Comparison of ENCODE assay signal across 8 cellular contexts in genomic region chr17:6444573-6445335, GRCh38. TPM values are rescaled to one million over a fixed set of nuclear protein-coding genes. Genes with fewer than 3 reads are reported as not detected.
DNase-seq lines count a peak whose midpoint lies in the region; ATAC-seq and TF ChIP-seq lines count a peak whose summit lies in the region.

No MANE protein-coding gene starts in this region.

- TF ChIP-seq POLR2A in spleen (IDR thresholded peaks at IDR 0.05): no peak

- H3K36me3 Mint-ChIP-seq in activated T-helper 1 cell treated with anti-CD3 and anti-CD28 coated beads, Interleukin-12 subunit alpha, Interleukin-12 subunit beta, Interleukin-2, Interleukin-4 antibody, amounts not matched to agents 30 ng/mL and 10 ng/mL and 1 ng/mL, durations not matched to agents 14 hours and 24 hours and 36 hours (ENCODE audit: low read depth): peaks cover 9% of the 10 kb centered on the region

- WGBS in spleen, 5 donors: 30 to 44% (median 35%) methylated on average over 17 to 36 of the region's 36 CpGs

- H3K27me3 Mint-ChIP-seq in activated T-helper 1 cell treated with anti-CD3 and anti-CD28 coated beads, Interleukin-12 subunit alpha, Interleukin-12 subunit beta, Interleukin-2, Interleukin-4 antibody, amounts not matched to agents 30 ng/mL and 10 ng/mL and 1 ng/mL, durations not matched to agents 14 hours and 24 hours and 36 hours (ENCODE audit: insufficient read depth): peaks cover 24% of the 10 kb centered on the region

- H3K27ac ChIP-seq in spleen: peak overlapping the region in 4 of 8 donors; percentile 16 to 82 (median 78)

- H3K4me1 Mint-ChIP-seq in activated T-helper 1 cell treated with anti-CD3 and anti-CD28 coated beads, Interleukin-12 subunit alpha, Interleukin-12 subunit beta, Interleukin-2, Interleukin-4 antibody, amounts not matched to agents 30 ng/mL and 10 ng/mL and 1 ng/mL, durations not matched to agents 14 hours and 24 hours and 36 hours (ENCODE audit: low read depth): peaks cover 14% of the 10 kb centered on the region

- H3K36me3 ChIP-seq in iPS-15b (ENCODE audit: control insufficient read depth, insufficient read depth, low read length) (peaks cover 36% of the 10 kb centered on the region), spleen (peaks cover 0 to 26% (median 0%) of the 10 kb centered on the region in 6 donors)

- peaks cover 7% of the 10 kb centered on the region for H3K4me1 ChIP-seq in iPS-15b (ENCODE audit: control insufficient read depth, insufficient read depth, low read length)
- H3K4me1 ChIP-seq in spleen: peaks cover 0 to 57% (median 31%) of the 10 kb centered on the region in 6 donors

- peak overlapping the region; percentile 95 for H3K4me3 Mint-ChIP-seq in activated T-helper 1 cell treated with anti-CD3 and anti-CD28 coated beads, Interleukin-12 subunit alpha, Interleukin-12 subunit beta, Interleukin-2, Interleukin-4 antibody, amounts not matched to agents 30 ng/mL and 10 ng/mL and 1 ng/mL, durations not matched to agents 14 hours and 24 hours and 36 hours

- H3K27ac Mint-ChIP-seq in activated T-helper 1 cell treated with anti-CD3 and anti-CD28 coated beads, Interleukin-12 subunit alpha, Interleukin-12 subunit beta, Interleukin-2, Interleukin-4 antibody, amounts not matched to agents 30 ng/mL and 10 ng/mL and 1 ng/mL, durations not matched to agents 14 hours and 24 hours and 36 hours: peak overlapping the region; percentile 59

- TF ChIP-seq CTCF in HFF-Myc (IDR thresholded peaks at IDR 0.05; ENCODE audit: low read depth, low read length, missing control alignments): no peak
- TF ChIP-seq CTCF in spleen (IDR thresholded peaks at IDR 0.05 in 8 of 11, conservative IDR thresholded peaks at IDR 0.05 in 3 of 11): no peak

- H3K9me3 Mint-ChIP-seq in activated T-helper 1 cell treated with anti-CD3 and anti-CD28 coated beads, Interleukin-12 subunit alpha, Interleukin-12 subunit beta, Interleukin-2, Interleukin-4 antibody, amounts not matched to agents 30 ng/mL and 10 ng/mL and 1 ng/mL, durations not matched to agents 14 hours and 24 hours and 36 hours: no peaks in the 10 kb centered on the region

- H3K9me3 ChIP-seq in iPS-15b (ENCODE audit: control insufficient read depth, insufficient read depth, low read length): no peaks in the 10 kb centered on the region
- H3K9me3 ChIP-seq in spleen: no peaks in the 10 kb centered on the region

- ATAC-seq in GM19023 (IDR thresholded peaks at IDR 0.05; ENCODE audit: unreplicated experiment) (no peak), HG02571 (IDR thresholded peaks at IDR 0.05; ENCODE audit: unreplicated experiment) (no peak)

- peak overlapping the region; percentile 89 for H3K9ac ChIP-seq in iPS-15b (ENCODE audit: low read depth, low read length)

- intact Hi-C loops in activated T-helper 1 cell treated with anti-CD3 and anti-CD28 coated beads, Interleukin-12 subunit alpha, Interleukin-12 subunit beta, Interleukin-2, Interleukin-4 antibody, amounts not matched to agents 30 ng/mL and 10 ng/mL and 1 ng/mL, durations not matched to agents 14 hours and 24 hours and 36 hours (cut with micrococcal nuclease): loop anchor here (1.0 to 10.0 kb wide), 4 partner anchors 17 to 958 kb away; partner anchors contain the start of genes DERL2, KIAA0753, MIS12 and TMEM256
- intact Hi-C loops in spleen (cut with DNase I; ENCODE audit: low total_unique reads): no loop called here

- DNase-seq in HFF-Myc (ENCODE audit: extremely low read depth, low read depth) (no peak), spleen (peak; percentile 74), AML-193 (lab: John Stamatoyannopoulos, UW) (no peak), NCI-H1694 (lab: John Stamatoyannopoulos, UW) (no peak)
- no peak for DNase-seq in activated T-helper 1 cell treated with anti-CD3 and anti-CD28 coated beads, Interleukin-12 subunit alpha, Interleukin-12 subunit beta, Interleukin-2, Interleukin-4 antibody, amounts not matched to agents 30 ng/mL and 10 ng/mL and 1 ng/mL, durations not matched to agents 14 hours and 24 hours and 36 hours (ENCODE audit: low spot score)

- peak overlapping the region; percentile 61 for H3K4me3 ChIP-seq in HFF-Myc (replicated peaks; ENCODE audit: low read depth, low read length)
- H3K4me3 ChIP-seq in iPS-15b (ENCODE audit: low read depth, low read length): peak overlapping the region; percentile 73
- peak overlapping the region; percentile 44 to 76 (median 70) for H3K4me3 ChIP-seq in spleen

- H3K27me3 ChIP-seq in iPS-15b (ENCODE audit: control insufficient read depth, insufficient read depth, low read length) (no peaks in the 10 kb centered on the region), spleen (replicated peaks in 1 of 7) (no peaks in the 10 kb centered on the region)

RNA-seq across cellular contexts. Expression of gene PIMREG, which starts 0.5 kb away (rescaled TPM):
- total RNA-seq in activated T-helper 1 cell treated with anti-CD3 and anti-CD28 coated beads, Interleukin-12 subunit alpha, Interleukin-12 subunit beta, Interleukin-2, Interleukin-4 antibody, amounts not matched to agents 30 ng/mL and 10 ng/mL and 1 ng/mL, durations not matched to agents 14 hours and 24 hours and 36 hours: 6.8 and 8.0 TPM in 2 replicates
- 10 to 100 TPM in 1 of 7 donors, 1 to 10 TPM in 6; 1.8 to 11.6 (median 3.9) TPM for total RNA-seq in spleen
- polyA plus RNA-seq in spleen: 1 to 10 TPM; 1.3 to 4.0 (median 1.6) TPM

RNA-seq across cellular contexts. Expression of gene AIPL1, which starts 9.8 kb away (rescaled TPM):
- total RNA-seq in activated T-helper 1 cell treated with anti-CD3 and anti-CD28 coated beads, Interleukin-12 subunit alpha, Interleukin-12 subunit beta, Interleukin-2, Interleukin-4 antibody, amounts not matched to agents 30 ng/mL and 10 ng/mL and 1 ng/mL, durations not matched to agents 14 hours and 24 hours and 36 hours: not detected in 2 replicates
- total RNA-seq in spleen: under 1 TPM in 4 of 7 donors, not detected in 3; 0.17 to 0.34 (median 0.29) TPM
- polyA plus RNA-seq in spleen: under 1 TPM in 2 of 3 donors, not detected in 1; 0.10 to 0.24 TPM
